9 cellular contexts compared by ENCODE assay signal in the genomic region with DNA sequence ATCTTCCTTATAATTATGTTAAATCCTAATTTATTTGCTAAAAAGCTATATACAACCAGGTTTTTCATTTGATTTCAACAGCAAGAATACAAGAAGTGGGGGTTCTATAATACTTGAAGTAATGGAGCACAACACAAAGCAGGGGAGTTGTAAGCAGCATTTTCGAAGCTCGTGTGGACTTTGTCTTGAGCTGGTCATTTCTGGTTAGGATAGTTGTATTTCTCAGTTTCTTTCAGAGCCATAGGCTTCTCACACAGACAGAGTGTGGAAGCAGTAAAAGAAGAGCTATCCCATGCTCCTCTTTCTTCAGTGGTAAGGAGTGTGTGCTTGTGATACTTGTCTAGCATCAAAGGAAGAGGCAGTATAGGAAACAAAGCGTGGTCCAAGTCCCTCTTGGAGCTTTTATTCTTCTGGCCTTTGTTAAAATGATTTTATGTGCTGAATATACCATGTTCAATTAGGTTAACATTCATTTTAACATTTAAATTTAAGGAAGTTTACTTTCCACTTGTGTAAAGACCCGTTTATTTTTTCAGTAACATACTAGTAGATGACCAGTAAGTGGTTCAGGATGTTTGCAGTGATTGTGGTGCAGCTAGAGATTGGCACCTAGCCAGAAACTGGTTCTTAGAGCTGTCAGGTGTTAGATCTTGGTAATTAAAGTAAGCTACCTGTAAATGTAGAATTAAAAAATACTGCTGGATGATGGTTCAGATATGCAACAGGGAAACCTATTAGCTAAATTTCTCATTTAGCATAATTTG. TPM values are rescaled to one million over a fixed set of nuclear protein-coding genes. Genes with fewer than 3 reads are reported as not detected.
A peak's percentile ranks its signal among the peaks of the same experiment; 100 is the strongest.
DNase-seq lines count a peak whose midpoint lies in the region; ATAC-seq and FAIRE-seq lines count a peak whose summit lies in the region.
"Had no signal": no experiment of that assay in that cellular context is flagged by ENCODE, and none has a peak within 500 bp of the region (broad histone marks: within the 10 kb centered on the region; RNA-seq: fewer than 3 reads in every experiment).

No MANE protein-coding gene starts in this region.

- ATAC-seq in HG02870 (IDR thresholded peaks at IDR 0.05; ENCODE audit: unreplicated experiment) (peak; percentile 37), left colon (peak; percentile 45), left cardiac atrium (no peak)
- ATAC-seq: psoas muscle had no signal

- intact Hi-C loops in left colon (cut with DNase I, micrococcal nuclease) (no loop called here), left cardiac atrium (cut with DNase I) (no loop called here)

- DNase-seq in DMS153 (lab: John Stamatoyannopoulos, UW) (peak; percentile 65), NCI-H748 (lab: John Stamatoyannopoulos, UW; ENCODE audit: unreplicated experiment) (peak; percentile 76), left colon (no peak), left cardiac atrium (no peak), HTR-8/SVneo (ENCODE audit: insufficient read length, low spot score) (no peak), SW 1271 (lab: John Stamatoyannopoulos, UW) (no peak)
- no peak for DNase-seq in activated CD8-positive, alpha-beta memory T cell treated with anti-CD3 and anti-CD28 coated beads, Interleukin-2, amount 50 U/mL, for 48 hours
- DNase-seq: psoas muscle had no signal

- no peak for FAIRE-seq in HTR-8/SVneo (lab: Jason Lieb, UNC)

RNA-seq across cellular contexts. Expression of a gene that starts 14.6 kb away (rescaled TPM):
- total RNA-seq in left colon (10 to 100 TPM; 38.6 to 51.4 TPM), left cardiac atrium (10 to 100 TPM; 10.5 to 20.4 TPM)

RNA-seq across cellular contexts. Expression of a gene that starts 43.7 kb away (rescaled TPM):
- 100 to 1,000 TPM; 109 to 147 TPM for total RNA-seq in left colon
- 1 to 10 TPM; 4.9 to 5.0 TPM for total RNA-seq in left cardiac atrium

Comparison
In these comparisons a context has a peak if more than half of its experiments do, and no peak if none do; other contexts are left out.
1. DNase-seq: peak in DMS153 (single experiment) and NCI-H748 (single experiment); none in left colon (0 of 2), left cardiac atrium (single experiment), HTR-8/SVneo (single experiment), activated CD8-positive, alpha-beta memory T cell treated with anti-CD3 and anti-CD28 coated beads, Interleukin-2, amount 50 U/mL, for 48 hours (single experiment) and SW 1271 (0 of 2).
2. ATAC-seq: peak in HG02870 (single experiment) and left colon (single experiment); none in left cardiac atrium (0 of 2).
3. RNA of a gene that starts 43.7 kb away (total RNA-seq): 109 to 147 TPM in left colon; 4.9 to 5.0 TPM in left cardiac atrium; every median in the first group is over 10 times any median in the second.